9 cellular contexts compared by ENCODE assay signal in the genomic region with DNA sequence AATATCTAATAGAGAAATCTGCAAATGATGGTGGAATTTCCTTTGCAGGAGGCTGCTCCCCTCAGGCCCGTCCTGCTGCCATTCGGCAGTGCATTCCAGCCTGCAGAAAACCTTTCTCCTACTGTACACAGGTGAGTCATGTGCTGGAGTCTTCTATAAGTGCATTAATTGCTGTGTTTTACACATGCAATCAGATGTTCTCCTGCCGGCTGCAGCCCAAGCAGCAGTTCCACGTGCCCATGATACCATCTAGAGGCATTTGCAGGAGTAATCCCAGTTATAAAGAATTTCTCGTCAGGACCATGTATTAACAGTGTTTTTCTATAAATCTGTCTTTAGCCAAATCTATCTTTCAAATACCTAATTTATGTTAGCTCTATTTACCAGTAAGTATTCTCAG.
DNase-seq lines count a peak whose midpoint lies in the region; ATAC-seq and TF ChIP-seq lines count a peak whose summit lies in the region.
"Had no signal": no experiment of that assay in that cellular context is flagged by ENCODE, and none has a peak within 500 bp of the region (broad histone marks: within the 10 kb centered on the region; RNA-seq: fewer than 3 reads in every experiment).

No MANE protein-coding gene starts in this region.

- H4K20me1 ChIP-seq in neural cell (ENCODE audit: insufficient read depth), result no peaks in the 10 kb centered on the region

- DNase-seq in EH (ENCODE audit: low read depth) (peak; percentile 4), NCI-H1417 treated with DMSO at 0.1 percent for 48 hours (lab: John Stamatoyannopoulos, UW) (peak; percentile 7), WTC11 (ENCODE audit: low spot score) (no peak)
- DNase-seq in CD4-positive, alpha-beta memory T cell, result no peak
- DNase-seq: activated CD4-positive, alpha-beta memory T cell treated with anti-CD3 and anti-CD28 coated beads, Interleukin-2, amount 10 ng/mL, durations not matched to agents 7 days and 5 days had no signal

- H3K36me3 ChIP-seq in neural cell (ENCODE audit: insufficient read depth, low read length), result no peaks in the 10 kb centered on the region
- H3K36me3 ChIP-seq in CD4-positive, alpha-beta memory T cell (ENCODE audit: insufficient read depth, low read length), result no peaks in the 10 kb centered on the region

- TF ChIP-seq EP300 in neural cell (conservative IDR thresholded peaks at IDR 0.05; ENCODE audit: poor library complexity, severe bottlenecking), result no peak

- H3K9me3 Mint-ChIP-seq in WTC11, result peaks cover 3% of the 10 kb centered on the region
- peaks cover 0 to 5% (median 2%) of the 10 kb centered on the region in 8 donors for H3K9me3 Mint-ChIP-seq in CD4-positive, alpha-beta memory T cell
- H3K9me3 Mint-ChIP-seq: activated CD4-positive, alpha-beta memory T cell treated with anti-CD3 and anti-CD28 coated beads, Interleukin-2, amount 10 ng/mL, durations not matched to agents 7 days and 5 days had no signal

- H3K27me3 Mint-ChIP-seq in WTC11 (ENCODE audit: low read depth), result no peaks in the 10 kb centered on the region
- no peaks in the 10 kb centered on the region for H3K27me3 Mint-ChIP-seq in CD4-positive, alpha-beta memory T cell
- H3K27me3 Mint-ChIP-seq: activated CD4-positive, alpha-beta memory T cell treated with anti-CD3 and anti-CD28 coated beads, Interleukin-2, amount 10 ng/mL, durations not matched to agents 7 days and 5 days had no signal

- no peak overlapping the region for H3K27ac Mint-ChIP-seq in WTC11
- no peak overlapping the region for H3K27ac Mint-ChIP-seq in CD4-positive, alpha-beta memory T cell
- H3K27ac Mint-ChIP-seq: activated CD4-positive, alpha-beta memory T cell treated with anti-CD3 and anti-CD28 coated beads, Interleukin-2, amount 10 ng/mL, durations not matched to agents 7 days and 5 days had no signal

- H3K79me2 ChIP-seq in neural cell (replicated peaks; ENCODE audit: insufficient read depth, low read length), result no peaks in the 10 kb centered on the region

- POLR2A ChIA-PET in WTC11 (lab: Charles Lee), result no interaction called here
- POLR2A ChIA-PET in CD4-positive, alpha-beta memory T cell (lab: Charles Lee; ENCODE audit: partially characterized antibody), result no interaction called here

- no peak for TF ChIP-seq CTCF in WTC11 (IDR thresholded peaks at IDR 0.05)
- peak; percentile 69 for TF ChIP-seq CTCF in neural cell (IDR thresholded peaks at IDR 0.05; ENCODE audit: poor library complexity, severe bottlenecking)

- no peaks in the 10 kb centered on the region for H3K9me3 ChIP-seq in neural cell (ENCODE audit: low read length)
- no peaks in the 10 kb centered on the region for H3K9me3 ChIP-seq in CD4-positive, alpha-beta memory T cell (ENCODE audit: control insufficient read depth in 1 of 2, low read length in 2 of 2)

- TF ChIP-seq RAD21 in neural cell (conservative IDR thresholded peaks at IDR 0.05), result peak; percentile 81

- intact Hi-C loops in CD4-positive, alpha-beta memory T cell (cut with micrococcal nuclease), result no loop called here

- H3K4me3 Mint-ChIP-seq in WTC11, result no peak overlapping the region
- no peak overlapping the region for H3K4me3 Mint-ChIP-seq in CD4-positive, alpha-beta memory T cell
- H3K4me3 Mint-ChIP-seq: activated CD4-positive, alpha-beta memory T cell treated with anti-CD3 and anti-CD28 coated beads, Interleukin-2, amount 10 ng/mL, durations not matched to agents 7 days and 5 days had no signal

- no peak overlapping the region for H3K27ac ChIP-seq in neural cell (ENCODE audit: low read length)
- H3K27ac ChIP-seq in CD4-positive, alpha-beta memory T cell (ENCODE audit: low read depth, low read length), result no peak overlapping the region

- CTCF ChIA-PET in WTC11 (lab: Charles Lee), result no interaction called here
- CTCF ChIA-PET in CD4-positive, alpha-beta memory T cell (lab: Charles Lee; ENCODE audit: partially characterized antibody), result interaction anchor here (1.7 kb wide), 1 partner anchor 15 kb away, joined by 4 read pairs; no protein-coding TSS in a partner anchor

- no peaks in the 10 kb centered on the region for H3K27me3 ChIP-seq in neural cell (ENCODE audit: insufficient read depth, low read depth, low read length)
- no peaks in the 10 kb centered on the region for H3K27me3 ChIP-seq in CD4-positive, alpha-beta memory T cell (ENCODE audit: insufficient read depth, low read length)

- no peaks in the 10 kb centered on the region for H3K4me1 Mint-ChIP-seq in WTC11
- H3K4me1 Mint-ChIP-seq in CD4-positive, alpha-beta memory T cell, result no peaks in the 10 kb centered on the region
- H3K4me1 Mint-ChIP-seq: activated CD4-positive, alpha-beta memory T cell treated with anti-CD3 and anti-CD28 coated beads, Interleukin-2, amount 10 ng/mL, durations not matched to agents 7 days and 5 days had no signal

- H3K36me3 Mint-ChIP-seq in WTC11, result no peaks in the 10 kb centered on the region
- no peaks in the 10 kb centered on the region for H3K36me3 Mint-ChIP-seq in CD4-positive, alpha-beta memory T cell

- H3K9me2 ChIP-seq in neural cell (ENCODE audit: insufficient read depth, low read length), result no peaks in the 10 kb centered on the region

- H3K4me3 ChIP-seq in neural cell (ENCODE audit: low read length), result no peak overlapping the region
- no peak overlapping the region for H3K4me3 ChIP-seq in CD4-positive, alpha-beta memory T cell (ENCODE audit: low read length in 2 of 2)

- ATAC-seq in WTC11 (peak; percentile 36; the same call in 1 of the 2 replicates), GM21825 (IDR thresholded peaks at IDR 0.05; ENCODE audit: unreplicated experiment) (no peak), HG02981 (IDR thresholded peaks at IDR 0.05; ENCODE audit: unreplicated experiment) (no peak), HG02938 (IDR thresholded peaks at IDR 0.05; ENCODE audit: unreplicated experiment) (no peak)

- H2AFZ ChIP-seq in neural cell (ENCODE audit: low read depth, low read length), result no peak overlapping the region

- H3K9ac ChIP-seq in neural cell (ENCODE audit: low read length), result no peak overlapping the region

- H3F3A ChIP-seq in neural cell (ENCODE audit: insufficient read depth, low read length, poor library complexity, severe bottlenecking), result no peaks in the 10 kb centered on the region

- no peak overlapping the region for H3K4me2 ChIP-seq in neural cell (ENCODE audit: low read length)

- no peaks in the 10 kb centered on the region for H3K4me1 ChIP-seq in CD4-positive, alpha-beta memory T cell (ENCODE audit: insufficient read depth, low read length)

TF ChIP-seq in WTC11, 78 proteins besides CTCF, POLR2A, EP300 and RAD21 (continues in another document):
- TF ChIP-seq, protein P1, sequence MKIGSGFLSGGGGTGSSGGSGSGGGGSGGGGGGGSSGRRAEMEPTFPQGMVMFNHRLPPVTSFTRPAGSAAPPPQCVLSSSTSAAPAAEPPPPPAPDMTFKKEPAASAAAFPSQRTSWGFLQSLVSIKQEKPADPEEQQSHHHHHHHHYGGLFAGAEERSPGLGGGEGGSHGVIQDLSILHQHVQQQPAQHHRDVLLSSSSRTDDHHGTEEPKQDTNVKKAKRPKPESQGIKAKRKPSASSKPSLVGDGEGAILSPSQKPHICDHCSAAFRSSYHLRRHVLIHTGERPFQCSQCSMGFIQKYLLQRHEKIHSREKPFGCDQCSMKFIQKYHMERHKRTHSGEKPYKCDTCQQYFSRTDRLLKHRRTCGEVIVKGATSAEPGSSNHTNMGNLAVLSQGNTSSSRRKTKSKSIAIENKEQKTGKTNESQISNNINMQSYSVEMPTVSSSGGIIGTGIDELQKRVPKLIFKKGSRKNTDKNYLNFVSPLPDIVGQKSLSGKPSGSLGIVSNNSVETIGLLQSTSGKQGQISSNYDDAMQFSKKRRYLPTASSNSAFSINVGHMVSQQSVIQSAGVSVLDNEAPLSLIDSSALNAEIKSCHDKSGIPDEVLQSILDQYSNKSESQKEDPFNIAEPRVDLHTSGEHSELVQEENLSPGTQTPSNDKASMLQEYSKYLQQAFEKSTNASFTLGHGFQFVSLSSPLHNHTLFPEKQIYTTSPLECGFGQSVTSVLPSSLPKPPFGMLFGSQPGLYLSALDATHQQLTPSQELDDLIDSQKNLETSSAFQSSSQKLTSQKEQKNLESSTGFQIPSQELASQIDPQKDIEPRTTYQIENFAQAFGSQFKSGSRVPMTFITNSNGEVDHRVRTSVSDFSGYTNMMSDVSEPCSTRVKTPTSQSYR (CRISPR knock-in tag; IDR thresholded peaks at IDR 0.05), result no peak
- TF ChIP-seq ESRRA (CRISPR knock-in tag; IDR thresholded peaks at IDR 0.05; ENCODE audit: borderline replicate concordance), result no peak

TF ChIP-seq in neural cell, 6 proteins besides CTCF, POLR2A, EP300 and RAD21:
- TF ChIP-seq, protein P2, sequence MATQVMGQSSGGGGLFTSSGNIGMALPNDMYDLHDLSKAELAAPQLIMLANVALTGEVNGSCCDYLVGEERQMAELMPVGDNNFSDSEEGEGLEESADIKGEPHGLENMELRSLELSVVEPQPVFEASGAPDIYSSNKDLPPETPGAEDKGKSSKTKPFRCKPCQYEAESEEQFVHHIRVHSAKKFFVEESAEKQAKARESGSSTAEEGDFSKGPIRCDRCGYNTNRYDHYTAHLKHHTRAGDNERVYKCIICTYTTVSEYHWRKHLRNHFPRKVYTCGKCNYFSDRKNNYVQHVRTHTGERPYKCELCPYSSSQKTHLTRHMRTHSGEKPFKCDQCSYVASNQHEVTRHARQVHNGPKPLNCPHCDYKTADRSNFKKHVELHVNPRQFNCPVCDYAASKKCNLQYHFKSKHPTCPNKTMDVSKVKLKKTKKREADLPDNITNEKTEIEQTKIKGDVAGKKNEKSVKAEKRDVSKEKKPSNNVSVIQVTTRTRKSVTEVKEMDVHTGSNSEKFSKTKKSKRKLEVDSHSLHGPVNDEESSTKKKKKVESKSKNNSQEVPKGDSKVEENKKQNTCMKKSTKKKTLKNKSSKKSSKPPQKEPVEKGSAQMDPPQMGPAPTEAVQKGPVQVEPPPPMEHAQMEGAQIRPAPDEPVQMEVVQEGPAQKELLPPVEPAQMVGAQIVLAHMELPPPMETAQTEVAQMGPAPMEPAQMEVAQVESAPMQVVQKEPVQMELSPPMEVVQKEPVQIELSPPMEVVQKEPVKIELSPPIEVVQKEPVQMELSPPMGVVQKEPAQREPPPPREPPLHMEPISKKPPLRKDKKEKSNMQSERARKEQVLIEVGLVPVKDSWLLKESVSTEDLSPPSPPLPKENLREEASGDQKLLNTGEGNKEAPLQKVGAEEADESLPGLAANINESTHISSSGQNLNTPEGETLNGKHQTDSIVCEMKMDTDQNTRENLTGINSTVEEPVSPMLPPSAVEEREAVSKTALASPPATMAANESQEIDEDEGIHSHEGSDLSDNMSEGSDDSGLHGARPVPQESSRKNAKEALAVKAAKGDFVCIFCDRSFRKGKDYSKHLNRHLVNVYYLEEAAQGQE (IDR thresholded peaks at IDR 0.05; ENCODE audit: borderline replicate concordance), result no peak
- TF ChIP-seq SMC3 (conservative IDR thresholded peaks at IDR 0.05; ENCODE audit: poor library complexity), result peak; percentile 76
TF ChIP-seq in neural cell: peak in this region for 1.

Comparison
In these comparisons a context has a peak if more than half of its experiments do, and no peak if none do; other contexts are left out.
1. DNase-seq: peak in EH (single experiment) and NCI-H1417 treated with DMSO at 0.1 percent for 48 hours (single experiment); none in WTC11 (single experiment) and CD4-positive, alpha-beta memory T cell (0 of 5).